In genomic region chr6:90610671-90611542, GRCh38 we compare ENCODE assay signal across 7 cellular contexts. TPM values are rescaled to one million over a fixed set of nuclear protein-coding genes. Genes with fewer than 3 reads are reported as not detected.
DNase-seq lines count a peak whose midpoint lies in the region; FAIRE-seq and TF ChIP-seq lines count a peak whose summit lies in the region.

No MANE protein-coding gene starts in this region.

- H2BK12ac ChIP-seq in H9 (ENCODE audit: insufficient read length, low read depth, low read length) = no peak overlapping the region

- peak overlapping the region; percentile 71 for H3K9ac ChIP-seq in H9 (ENCODE audit: extremely low read depth, insufficient read length, low read length)

- no peaks in the 10 kb centered on the region; a peak in 1 of 5 replicates for H3K9me3 Mint-ChIP-seq in H9

- H2BK5ac ChIP-seq in H9 (ENCODE audit: insufficient read length, low read length) = no peak overlapping the region

- peak overlapping the region; percentile 69 for H3K14ac ChIP-seq in H9 (ENCODE audit: insufficient read depth, low read length)

- H3K79me1 ChIP-seq in H9 (ENCODE audit: insufficient read depth, low read depth, low read length, poor library complexity, severe bottlenecking) = no peaks in the 10 kb centered on the region

- TF ChIP-seq POLR2A in GM12891 (IDR thresholded peaks at IDR 0.05; ENCODE audit: low read depth, low read length) = no peak

- no peak overlapping the region for H3T11ph ChIP-seq in H9 (ENCODE audit: low read length)

- TF ChIP-seq CTCF in H9 (conservative IDR thresholded peaks at IDR 0.05) (no peak), epithelial cell of proximal tubule (conservative IDR thresholded peaks at IDR 0.05; ENCODE audit: low read depth, low read length) (no peak)

- peaks cover 14% of the 10 kb centered on the region for H3K27me3 Mint-ChIP-seq in H9 (ENCODE audit: low read depth)

- H2BK120ac ChIP-seq in H9 (ENCODE audit: low read depth, low read length, poor library complexity, severe bottlenecking) = no peak overlapping the region

- no peak overlapping the region for H2AK5ac ChIP-seq in H9 (ENCODE audit: insufficient read length, low read length)

- no peaks in the 10 kb centered on the region for H4K20me1 ChIP-seq in H9 (ENCODE audit: control insufficient read depth, insufficient read depth, insufficient read length)

- H3K23ac ChIP-seq in H9 (ENCODE audit: insufficient read length, low read depth, low read length) = no peak overlapping the region

- H3K56ac ChIP-seq in H9 (ENCODE audit: insufficient read length, low read depth, low read length) = no peak overlapping the region

- H3K18ac ChIP-seq in H9 (ENCODE audit: insufficient read length, low read depth, low read length) = peak overlapping the region; percentile 54

- H3K27ac ChIP-seq in H9 (ENCODE audit: insufficient read length, low read depth, low read length) = no peak overlapping the region
- H3K27ac ChIP-seq in substantia nigra (ENCODE audit: low read depth, low read length, poor library complexity, severe bottlenecking) = peak overlapping the region; percentile 10

- H3K4me3 Mint-ChIP-seq in H9 = peak overlapping the region; percentile 70 to 84

- H3K9me3 ChIP-seq in H9 (ENCODE audit: control insufficient read depth, low read depth, low read length) = no peaks in the 10 kb centered on the region
- no peaks in the 10 kb centered on the region for H3K9me3 ChIP-seq in mononuclear cell (ENCODE audit: low read depth, low read length)

- H3K4me3 ChIP-seq in epithelial cell of proximal tubule (ENCODE audit: low read depth, low read length) (peak overlapping the region; percentile 48), mononuclear cell (ENCODE audit: low read length) (peak overlapping the region; percentile 29)

- no peak overlapping the region for H2BK20ac ChIP-seq in H9 (ENCODE audit: low read depth, low read length, poor library complexity, severe bottlenecking)

- FAIRE-seq in GM12891 (lab: Jason Lieb, UNC) = peak; percentile 35

- no peak overlapping the region for H2AFZ ChIP-seq in H9 (ENCODE audit: low read length)

- H3K27ac Mint-ChIP-seq in H9 = peak overlapping the region; percentile 41 to 91 (median 49); a peak in 6 of 7 replicates

- H3K27me3 ChIP-seq in H9 (ENCODE audit: insufficient read depth, low read length) = no peaks in the 10 kb centered on the region
- H3K27me3 ChIP-seq in mononuclear cell (ENCODE audit: insufficient read depth, low read length) = peaks cover 81% of the 10 kb centered on the region

- H3K4me1 Mint-ChIP-seq in H9 = peaks cover 38 to 43% of the 10 kb centered on the region in 2 experiments

- H4K8ac ChIP-seq in H9 (replicated peaks; ENCODE audit: insufficient read length, low read depth, low read length) = no peak overlapping the region

- H2BK15ac ChIP-seq in H9 (ENCODE audit: low read depth, low read length) = no peak overlapping the region

- no peak overlapping the region for H3K4ac ChIP-seq in H9 (ENCODE audit: low read depth, low read length)

- H3K4me2 ChIP-seq in H9 (ENCODE audit: insufficient read depth, insufficient read length, low read length) = peak overlapping the region; percentile 65

- WGBS in H9 (ENCODE audit: extremely low coverage, insufficient read length, low lambda C conversion rate) = no CpG with 5 or more reads among the region's 75 CpGs

- no peak overlapping the region for H4K91ac ChIP-seq in H9 (ENCODE audit: insufficient read length, low read depth, low read length)

- DNase-seq in GM12891 (ENCODE audit: insufficient read length, low spot score) = peak; percentile 42
- peak; percentile 75 for DNase-seq in H9
- peak; percentile 61 for DNase-seq in NCI-H1105 treated with DMSO at 0.1 percent for 48 hours (lab: John Stamatoyannopoulos, UW)
- DNase-seq in activated CD8-positive, alpha-beta memory T cell treated with anti-CD3 and anti-CD28 coated beads for 24 hours = peak; percentile 75
- DNase-seq in epithelial cell of proximal tubule (ENCODE audit: low read depth) = no peak
- DNase-seq in substantia nigra (lab: John Stamatoyannopoulos, UW) = peak in 29 of 49 donors; percentile 4 to 79 (median 22)

- H3K4me1 ChIP-seq in H9 (ENCODE audit: insufficient read depth, low read length) = no peaks in the 10 kb centered on the region; the same call in 1 of the 2 replicates
- peaks cover 18% of the 10 kb centered on the region for H3K4me1 ChIP-seq in mononuclear cell (ENCODE audit: insufficient read depth, low read length)

- no peaks in the 10 kb centered on the region for H3K79me2 ChIP-seq in H9 (ENCODE audit: insufficient read depth, low read length)

- H4K5ac ChIP-seq in H9 (ENCODE audit: insufficient read length, low read depth, low read length) = no peak overlapping the region

- H3K23me2 ChIP-seq in H9 (ENCODE audit: insufficient read length, low read depth, low read length, poor library complexity, severe bottlenecking) = peaks cover 15% of the 10 kb centered on the region

- no peaks in the 10 kb centered on the region; a peak in 1 of 7 replicates for H3K36me3 Mint-ChIP-seq in H9 (ENCODE audit: insufficient read depth in 1 of 3, low read depth in 3 of 3)

TF ChIP-seq in GM12891, 5 proteins besides CTCF, POLR2A, EP300 and RAD21:
- TF ChIP-seq PAX5 (IDR thresholded peaks at IDR 0.05; ENCODE audit: insufficient read depth, low read length, severe bottlenecking) (no peak), TAF1 (IDR thresholded peaks at IDR 0.05; ENCODE audit: low read depth, low read length) (no peak), POU2F2 (IDR thresholded peaks at IDR 0.05; ENCODE audit: low read depth, low read length) (no peak), POLR2AphosphoS5 (IDR thresholded peaks at IDR 0.05; ENCODE audit: low read depth, low read length) (no peak), SPI1 (IDR thresholded peaks at IDR 0.05; ENCODE audit: low read depth, low read length) (no peak)
TF ChIP-seq in GM12891: peak in this region for 0.

RNA-seq across cellular contexts. Expression of gene MAP3K7, which starts 24.0 kb away (rescaled TPM):
- 10.8 TPM for polyA plus RNA-seq in GM12891 (2012; ENCODE audit: low read depth, missing spikeins)
- 29.2 and 31.3 TPM in 2 replicates for total RNA-seq in H9 (2021)
- 20.9 and 21.9 TPM in 2 replicates for total RNA-seq in epithelial cell of proximal tubule
- 23.9 TPM for total RNA-seq in mononuclear cell
